Comparison of ENCODE assay signal across 1 cellular context in genomic region chr22:23894710-23895598, GRCh38.
TF ChIP-seq lines count a peak whose summit lies in the region.

No MANE protein-coding gene starts in this region.

TF ChIP-seq in K562, 482 proteins besides CTCF, POLR2A, EP300 and RAD21 (continued from another document):
- peak; percentile 27; the same call in 1 of the 2 replicates for TF ChIP-seq THAP12 (CRISPR knock-in tag; IDR thresholded peaks at IDR 0.05)
- peak; percentile 48; the same call in 1 of the 2 replicates for TF ChIP-seq BRD4 (IDR thresholded peaks at IDR 0.05)
- TF ChIP-seq ZNF592 (IDR thresholded peaks at IDR 0.05): peak; percentile 42
- 0 out of 2 replicates have a peak, but pooled peaks have one; percentile 37 for TF ChIP-seq ZNF583 (CRISPR knock-in tag; IDR thresholded peaks at IDR 0.05)
- no peak for TF ChIP-seq E2F4 (CRISPR knock-in tag; IDR thresholded peaks at IDR 0.05; ENCODE audit: low read depth)
- TF ChIP-seq ZNF165 (CRISPR knock-in tag; IDR thresholded peaks at IDR 0.05; ENCODE audit: borderline replicate concordance): 0 out of 2 replicates have a peak, but pooled peaks have one; percentile 11
- no peak for TF ChIP-seq NFE2 (IDR thresholded peaks at IDR 0.05; ENCODE audit: low read depth)
- TF ChIP-seq ATF4 (CRISPR knock-in tag; IDR thresholded peaks at IDR 0.05): no peak
- peak; percentile 30; the same call in 1 of the 2 replicates for TF ChIP-seq KDM2B (CRISPR knock-in tag; IDR thresholded peaks at IDR 0.05)
- no peak for TF ChIP-seq PBX2 (CRISPR knock-in tag; IDR thresholded peaks at IDR 0.05; ENCODE audit: low read depth)
- no peak for TF ChIP-seq PBX2 (tag; conservative IDR thresholded peaks at IDR 0.05; ENCODE audit: low read depth)
- no peak for TF ChIP-seq ZNF511 (CRISPR knock-in tag; IDR thresholded peaks at IDR 0.05)
- TF ChIP-seq RBFOX2 (IDR thresholded peaks at IDR 0.05; ENCODE audit: low read depth, low read length): peak; percentile 60
- TF ChIP-seq ARID4B (CRISPR knock-in tag; IDR thresholded peaks at IDR 0.05): 0 out of 2 replicates have a peak, but pooled peaks have one; percentile 44
- TF ChIP-seq ZBTB11 (CRISPR knock-in tag; IDR thresholded peaks at IDR 0.05): no peak
- TF ChIP-seq ZNF766 (CRISPR knock-in tag; conservative IDR thresholded peaks at IDR 0.05): 0 out of 2 replicates have a peak, but pooled peaks have one; percentile 26
- 0 out of 2 replicates have a peak, but pooled peaks have one; percentile 37 for TF ChIP-seq ZNF589 (CRISPR knock-in tag; IDR thresholded peaks at IDR 0.05; ENCODE audit: low read depth)
- peak; percentile 90 for TF ChIP-seq HNRNPLL (IDR thresholded peaks at IDR 0.05; ENCODE audit: low read depth, low read length, poor library complexity, severe bottlenecking)
- TF ChIP-seq EP400 (IDR thresholded peaks at IDR 0.05): 0 out of 2 replicates have a peak, but pooled peaks have one; percentile 31
- TF ChIP-seq DIDO1 (tag; IDR thresholded peaks at IDR 0.05; ENCODE audit: low read depth): no peak
- no peak for TF ChIP-seq ZNF224 (CRISPR knock-in tag; IDR thresholded peaks at IDR 0.05)
- peak; percentile 79 for TF ChIP-seq USF1 (CRISPR knock-in tag; IDR thresholded peaks at IDR 0.05)
TF ChIP-seq in K562: peak in this region for 51.
